13 cellular contexts compared by ENCODE assay signal in genomic region chr1:222898191-222898527, GRCh38.
A peak's percentile ranks its signal among the peaks of the same experiment; 100 is the strongest.
DNase-seq lines count a peak whose midpoint lies in the region; ATAC-seq and TF ChIP-seq lines count a peak whose summit lies in the region.
"Had no signal": no experiment of that assay in that cellular context is flagged by ENCODE, and none has a peak within 500 bp of the region (broad histone marks: within the 10 kb centered on the region; RNA-seq: fewer than 3 reads in every experiment).

No MANE protein-coding gene starts in this region.

- no peak for TF ChIP-seq POLR2A in right lobe of liver (IDR thresholded peaks at IDR 0.05)
- no peak for TF ChIP-seq POLR2A in tibial nerve (IDR thresholded peaks at IDR 0.05)

- H3K9me3 Mint-ChIP-seq in activated naive CD4-positive, alpha-beta T cell treated with anti-CD3 and anti-CD28 coated beads, Interleukin-2, amount 50 U/mL, for 24 hours = peaks cover 8% of the 10 kb centered on the region
- no peaks in the 10 kb centered on the region for H3K9me3 Mint-ChIP-seq in activated naive CD8-positive, alpha-beta T cell (ENCODE audit: low read depth)

- H3K27ac ChIP-seq in right lobe of liver (peak overlapping the region; percentile 4 to 42 (median 24)), tibial nerve (peak overlapping the region in 3 of 4 donors; percentile 11 to 74 (median 32))

- no peak for DNase-seq in activated naive CD4-positive, alpha-beta T cell (lab: John Stamatoyannopoulos, UW)
- DNase-seq in right lobe of liver (no peak), tibial nerve (ENCODE audit: low spot score in 2 of 2) (no peak), NCI-H1417 treated with DMSO at 0.1 percent for 48 hours (lab: John Stamatoyannopoulos, UW) (no peak)
- DNase-seq: adrenal gland; BE2C; NCI-H1436 treated with DMSO at 0.1 percent for 48 hours; NK-92 treated with Interleukin-12 subunit alpha and Interleukin-12 subunit beta, amount 100 ng/mL, for 24 hours had no signal

- H3K9me3 ChIP-seq in right lobe of liver (no peaks in the 10 kb centered on the region), tibial nerve (no peaks in the 10 kb centered on the region)
- H3K9me3 ChIP-seq: adrenal gland, BE2C had no signal

- peaks cover 30% of the 10 kb centered on the region for H3K4me1 Mint-ChIP-seq in activated naive CD4-positive, alpha-beta T cell treated with anti-CD3 and anti-CD28 coated beads, Interleukin-2, amount 50 U/mL, for 24 hours
- peaks cover 39% of the 10 kb centered on the region for H3K4me1 Mint-ChIP-seq in activated naive CD8-positive, alpha-beta T cell (ENCODE audit: low read depth)

- H3K27ac Mint-ChIP-seq in activated naive CD4-positive, alpha-beta T cell treated with anti-CD3 and anti-CD28 coated beads, Interleukin-2, amount 50 U/mL, for 24 hours = peak overlapping the region; percentile 98
- H3K27ac Mint-ChIP-seq in activated naive CD8-positive, alpha-beta T cell = peak overlapping the region; percentile 97

- H3K4me3 Mint-ChIP-seq in activated naive CD4-positive, alpha-beta T cell treated with anti-CD3 and anti-CD28 coated beads, Interleukin-2, amount 50 U/mL, for 24 hours = peak overlapping the region; percentile 82
- peak overlapping the region; percentile 74 for H3K4me3 Mint-ChIP-seq in activated naive CD8-positive, alpha-beta T cell

- peaks cover 0 to 4% (median 0%) of the 10 kb centered on the region in 4 donors for H3K4me1 ChIP-seq in right lobe of liver
- peaks cover 0 to 29% (median 1%) of the 10 kb centered on the region in 4 donors for H3K4me1 ChIP-seq in tibial nerve
- H3K4me1 ChIP-seq: BE2C had no signal

- peaks cover 8% of the 10 kb centered on the region for H3K36me3 Mint-ChIP-seq in activated naive CD4-positive, alpha-beta T cell treated with anti-CD3 and anti-CD28 coated beads, Interleukin-2, amount 50 U/mL, for 24 hours
- peaks cover 9% of the 10 kb centered on the region for H3K36me3 Mint-ChIP-seq in activated naive CD8-positive, alpha-beta T cell

- intact Hi-C loops in right lobe of liver (cut with DNase I) = no loop called here

- 25% methylated on average over 1 of the region's 1 CpG for WGBS in right lobe of liver (ENCODE audit: insufficient coverage, low coverage, low lambda C conversion rate, missing lambda C conversion rate)
- 11 to 12% methylated on average over 1 of the region's 1 CpG for WGBS in tibial nerve, 2 donors

- H3K4me3 ChIP-seq in right lobe of liver (peak overlapping the region in 1 of 3 donors; percentile 16), tibial nerve (peak overlapping the region; percentile 1 to 26 (median 11))

- no peaks in the 10 kb centered on the region for H3K27me3 Mint-ChIP-seq in activated naive CD4-positive, alpha-beta T cell treated with anti-CD3 and anti-CD28 coated beads, Interleukin-2, amount 50 U/mL, for 24 hours
- H3K27me3 Mint-ChIP-seq in activated naive CD8-positive, alpha-beta T cell = no peaks in the 10 kb centered on the region

- H3K27me3 ChIP-seq in right lobe of liver (no peaks in the 10 kb centered on the region), tibial nerve (no peaks in the 10 kb centered on the region)
- H3K27me3 ChIP-seq: adrenal gland, BE2C had no signal

- ATAC-seq in right lobe of liver (peak; percentile 26 to 44 (median 38)), HG02938 (IDR thresholded peaks at IDR 0.05; ENCODE audit: unreplicated experiment) (no peak), HG03439 (IDR thresholded peaks at IDR 0.05; ENCODE audit: unreplicated experiment) (no peak)
- ATAC-seq: HCT116 had no signal

- TF ChIP-seq EP300 in tibial nerve (IDR thresholded peaks at IDR 0.05) = no peak

- no peak for TF ChIP-seq CTCF in right lobe of liver (IDR thresholded peaks at IDR 0.05)
- no peak for TF ChIP-seq CTCF in tibial nerve (IDR thresholded peaks at IDR 0.05)

- no peaks in the 10 kb centered on the region for H3K36me3 ChIP-seq in right lobe of liver
- peaks cover 0 to 18% (median 0%) of the 10 kb centered on the region in 3 donors for H3K36me3 ChIP-seq in tibial nerve
- H3K36me3 ChIP-seq: adrenal gland, BE2C had no signal

Comparison
In these comparisons a context has a peak if more than half of its experiments do, and no peak if none do; other contexts are left out.
1. ATAC-seq: peak in right lobe of liver (4 of 4); none in HG02938 (single experiment) and HG03439 (single experiment).